8 cellular contexts compared by ENCODE assay signal in genomic region chr17:50866950-50867855, GRCh38. TPM values are rescaled to one million over a fixed set of nuclear protein-coding genes. Genes with fewer than 3 reads are reported as not detected.
A peak's percentile ranks its signal among the peaks of the same experiment; 100 is the strongest.
DNase-seq lines count a peak whose midpoint lies in the region; ATAC-seq, FAIRE-seq and TF ChIP-seq lines count a peak whose summit lies in the region.

No MANE protein-coding gene starts in this region.

- H3K27me3 ChIP-seq in ascending aorta = no peaks in the 10 kb centered on the region
- no peaks in the 10 kb centered on the region for H3K27me3 ChIP-seq in right cardiac atrium (ENCODE audit: control insufficient read depth, insufficient read depth)
- no peaks in the 10 kb centered on the region for H3K27me3 ChIP-seq in psoas muscle (ENCODE audit: insufficient read depth in 3 of 3, low read length in 2 of 3)

- peak overlapping the region; percentile 76 to 85 for H3K4me3 ChIP-seq in ascending aorta
- peak overlapping the region; percentile 76 for H3K4me3 ChIP-seq in right cardiac atrium (ENCODE audit: low read length)
- H3K4me3 ChIP-seq in psoas muscle = peak overlapping the region; percentile 90

- no peaks in the 10 kb centered on the region for H3K36me3 ChIP-seq in ascending aorta
- peaks cover 0 to 18% of the 10 kb centered on the region in 2 donors for H3K36me3 ChIP-seq in psoas muscle (ENCODE audit: insufficient read depth in 1 of 2, low read depth in 1 of 2)

- peak overlapping the region; percentile 94 for H3K4me3 Mint-ChIP-seq in T-helper 2 cell treated with Interferon-gamma antibody and Interleukin-4, amounts not matched to agents 5 μg/mL and 100 μg/mL, for 36 hours

- WGBS in right cardiac atrium = under 1% methylated on average over 55 of the region's 55 CpGs
- WGBS in psoas muscle, 3 donors = 0% methylated on average over 54 to 55 of the region's 55 CpGs

- TF ChIP-seq POLR2A in GM15510 (IDR thresholded peaks at IDR 0.05; ENCODE audit: borderline replicate concordance, extremely low read depth, insufficient read length) = peak; percentile 49

- DNase-seq in NCI-H1930 (lab: John Stamatoyannopoulos, UW) = peak; percentile 90 to 91
- DNase-seq in T-helper 2 cell treated with Interferon-gamma antibody and Interleukin-4, amounts not matched to agents 5 μg/mL and 100 μg/mL, for 36 hours (ENCODE audit: low spot score) = peak; percentile 84
- DNase-seq in ascending aorta (ENCODE audit: low spot score in 2 of 2) = peak; percentile 91 to 99
- DNase-seq in right cardiac atrium = peak; percentile 94 to 97 (median 96)
- peak; percentile 91 to 95 for DNase-seq in psoas muscle
- peak; percentile 95 for DNase-seq in urothelium cell line (ENCODE audit: low spot score)

- no peak for FAIRE-seq in urothelium cell line (lab: Jason Lieb, UNC)

- H3K27ac ChIP-seq in ascending aorta (peak overlapping the region; percentile 98 to 100), right cardiac atrium (ENCODE audit: low read length) (peak overlapping the region; percentile 98), psoas muscle (peak overlapping the region; percentile 100)

- H3K4me1 ChIP-seq in ascending aorta (peaks cover 0 to 25% of the 10 kb centered on the region in 2 donors), right cardiac atrium (ENCODE audit: control insufficient read depth, insufficient read depth, low read length) (peaks cover 3% of the 10 kb centered on the region), psoas muscle (peaks cover 22% of the 10 kb centered on the region)

- peaks cover 47% of the 10 kb centered on the region for H3K4me1 Mint-ChIP-seq in T-helper 2 cell treated with Interferon-gamma antibody and Interleukin-4, amounts not matched to agents 5 μg/mL and 100 μg/mL, for 36 hours (ENCODE audit: low read depth)

- H3K27me3 Mint-ChIP-seq in T-helper 2 cell treated with Interferon-gamma antibody and Interleukin-4, amounts not matched to agents 5 μg/mL and 100 μg/mL, for 36 hours (ENCODE audit: low read depth) = peaks cover 10% of the 10 kb centered on the region

- H3K9me3 Mint-ChIP-seq in T-helper 2 cell treated with Interferon-gamma antibody and Interleukin-4, amounts not matched to agents 5 μg/mL and 100 μg/mL, for 36 hours = no peaks in the 10 kb centered on the region

- ATAC-seq in HG02970 (IDR thresholded peaks at IDR 0.05; ENCODE audit: low FRiP score, unreplicated experiment) = peak; percentile 21
- peak; percentile 82 to 83 for ATAC-seq in right cardiac atrium
- peak; percentile 68 to 79 (median 72) for ATAC-seq in psoas muscle

- TF ChIP-seq CTCF in ascending aorta (IDR thresholded peaks at IDR 0.05) (no peak), psoas muscle (IDR thresholded peaks at IDR 0.05) (no peak)

- H3K9me3 ChIP-seq in ascending aorta (no peaks in the 10 kb centered on the region), right cardiac atrium (ENCODE audit: control insufficient read depth, low read length) (no peaks in the 10 kb centered on the region), psoas muscle (no peaks in the 10 kb centered on the region)

- intact Hi-C loops in ascending aorta (cut with DNase I) (loop anchor here (1.0 to 5.0 kb wide), 5 partner anchors 37 to 285 kb away; partner anchors contain the start of genes NME1 and SPAG9), right cardiac atrium (cut with DNase I) (loop anchor here in 1 of 4 donors (5.0 kb wide), 1 partner anchor 65 kb away; no protein-coding TSS in a partner anchor), psoas muscle (cut with DNase I) (loop anchor here (1.0 to 10.0 kb wide), 5 partner anchors 35 to 288 kb away; partner anchors contain the start of gene NME1 (in 1 of the 2))

- H3K36me3 Mint-ChIP-seq in T-helper 2 cell treated with Interferon-gamma antibody and Interleukin-4, amounts not matched to agents 5 μg/mL and 100 μg/mL, for 36 hours (ENCODE audit: low read depth) = peaks cover 12% of the 10 kb centered on the region

- peak overlapping the region; percentile 98 for H3K27ac Mint-ChIP-seq in T-helper 2 cell treated with Interferon-gamma antibody and Interleukin-4, amounts not matched to agents 5 μg/mL and 100 μg/mL, for 36 hours

RNA-seq across cellular contexts. Expression of gene TOB1, which starts 1.0 kb away (rescaled TPM):
- total RNA-seq in ascending aorta = 41.7 TPM
- 10 to 100 TPM; 51.0 to 73.2 (median 65.0) TPM for total RNA-seq in right cardiac atrium
- 31.0 TPM for polyA plus RNA-seq in right cardiac atrium
- 100 to 1,000 TPM in 3 of 4 donors, 10 to 100 TPM in 1; 74.9 to 155 (median 102) TPM for total RNA-seq in psoas muscle
- polyA plus RNA-seq in psoas muscle = 10 to 100 TPM; 12.8 to 40.9 (median 21.4) TPM

RNA-seq across cellular contexts. Expression of gene WFIKKN2, which starts 31.8 kb away (rescaled TPM):
- not detected for total RNA-seq in ascending aorta
- 1 to 10 TPM in 2 of 4 donors, under 1 TPM in 2; 0.68 to 3.0 (median 1.4) TPM for total RNA-seq in right cardiac atrium
- 1.1 TPM for polyA plus RNA-seq in right cardiac atrium
- 1 to 10 TPM in 2 of 4 donors, under 1 TPM in 2; 0.25 to 3.4 (median 1.1) TPM for total RNA-seq in psoas muscle
- under 1 TPM; 0.09 to 0.32 (median 0.30) TPM for polyA plus RNA-seq in psoas muscle

Comparison
In these comparisons a context has a peak if more than half of its experiments do, and no peak if none do; other contexts are left out.
1. Peak in every context shown above with its lines: DNase-seq, ATAC-seq, H3K4me3 ChIP-seq and H3K27ac ChIP-seq.
2. ATAC-seq: peak in every context shown above with its lines; median percentile 82 in right cardiac atrium; 72 in psoas muscle; 21 in HG02970.